Comparison of ENCODE assay signal across 8 cellular contexts in genomic region chr21:33441489-33442477, GRCh38. TPM values are rescaled to one million over a fixed set of nuclear protein-coding genes. Genes with fewer than 3 reads are reported as not detected.
DNase-seq lines count a peak whose midpoint lies in the region; ATAC-seq and TF ChIP-seq lines count a peak whose summit lies in the region.

No MANE protein-coding gene starts in this region.

- H3K4me3 ChIP-seq in AG04450 (ENCODE audit: low read depth, low read length) (no peak overlapping the region), OCI-LY1 (ENCODE audit: low read depth, low read length, poor library complexity, severe bottlenecking) (no peak overlapping the region), tibial artery (no peak overlapping the region)

- H3F3A ChIP-seq in OCI-LY1 (ENCODE audit: insufficient read depth, low read length): no peaks in the 10 kb centered on the region

- H3K27ac ChIP-seq in AG04450 (ENCODE audit: low read depth, low read length): peak overlapping the region; percentile 43
- H3K27ac ChIP-seq in OCI-LY1 (ENCODE audit: low read depth, low read length, poor library complexity, severe bottlenecking): peak overlapping the region; percentile 54
- H3K27ac ChIP-seq in foreskin keratinocyte: peak overlapping the region; percentile 92
- peak overlapping the region; percentile 50 to 63 for H3K27ac ChIP-seq in tibial artery

- H3K27me3 ChIP-seq in AG04450 (ENCODE audit: control insufficient read depth, insufficient read depth, low read length): no peaks in the 10 kb centered on the region
- no peaks in the 10 kb centered on the region for H3K27me3 ChIP-seq in OCI-LY1 (ENCODE audit: insufficient read depth, low read length)
- no peaks in the 10 kb centered on the region for H3K27me3 ChIP-seq in foreskin keratinocyte
- H3K27me3 ChIP-seq in tibial artery: no peaks in the 10 kb centered on the region

- H3K9me3 ChIP-seq in AG04450 (ENCODE audit: control insufficient read depth, insufficient read depth, low read length) (no peaks in the 10 kb centered on the region), OCI-LY1 (ENCODE audit: low read length) (no peaks in the 10 kb centered on the region), tibial artery (no peaks in the 10 kb centered on the region)

- H3K79me2 ChIP-seq in OCI-LY1 (ENCODE audit: insufficient read depth, low read length): no peaks in the 10 kb centered on the region

- H3K9me2 ChIP-seq in OCI-LY1 (ENCODE audit: low read depth, low read length): no peaks in the 10 kb centered on the region

- peaks cover 17% of the 10 kb centered on the region for H3K36me3 ChIP-seq in OCI-LY1 (ENCODE audit: insufficient read depth, low read length)
- H3K36me3 ChIP-seq in tibial artery: peaks cover 25 to 43% (median 33%) of the 10 kb centered on the region in 3 donors

- intact Hi-C loops in tibial artery (cut with DNase I; ENCODE audit: low total_unique reads): loop anchor here (5.0 to 10.0 kb wide), 2 partner anchors 79 to 607 kb away; no protein-coding TSS in a partner anchor

- H2AFZ ChIP-seq in OCI-LY1 (ENCODE audit: low read length): no peak overlapping the region

- peak overlapping the region; percentile 3; the same call in 1 of the 2 replicates for H3K4me2 ChIP-seq in OCI-LY1 (ENCODE audit: low read length)

- CTCF ChIA-PET in AG04450 (lab: Charles Lee): interaction anchor here (7.1 kb wide), 1 partner anchor 244 kb away, joined by 144 read pairs; no protein-coding TSS in a partner anchor

- ATAC-seq in GM18907 (IDR thresholded peaks at IDR 0.05; ENCODE audit: unreplicated experiment): peak; percentile 64
- peak; percentile 64 for ATAC-seq in HG03103 (IDR thresholded peaks at IDR 0.05; ENCODE audit: low read depth, unreplicated experiment)
- ATAC-seq in foreskin keratinocyte: peak; percentile 90

- DNase-seq in AG04450 (ENCODE audit: low read depth, low spot score): peak; percentile 51
- peak; percentile 89 to 94 for DNase-seq in foreskin keratinocyte
- DNase-seq in tibial artery: peak; percentile 47 to 78
- DNase-seq in NCI-H446 treated with DMSO at 0.1 percent for 48 hours (lab: John Stamatoyannopoulos, UW): no peak
- no peak for DNase-seq in activated T-cell treated with anti-CD3 and anti-CD28 coated beads, Interleukin-2, amount 50 U/mL, for 1 hour

- no peaks in the 10 kb centered on the region for H4K20me1 ChIP-seq in OCI-LY1 (ENCODE audit: insufficient read depth, low read length)

- TF ChIP-seq CTCF in AG04450 (IDR thresholded peaks at IDR 0.05; ENCODE audit: low read depth, low read length) (no peak), OCI-LY1 (IDR thresholded peaks at IDR 0.05; ENCODE audit: low read length) (no peak), foreskin keratinocyte (conservative IDR thresholded peaks at IDR 0.05) (no peak), tibial artery (IDR thresholded peaks at IDR 0.05) (no peak)

- H3K9ac ChIP-seq in OCI-LY1 (ENCODE audit: low read length): no peak overlapping the region

- peaks cover 28% of the 10 kb centered on the region for H3K4me1 ChIP-seq in OCI-LY1 (ENCODE audit: insufficient read depth, low read length, severe bottlenecking)
- H3K4me1 ChIP-seq in foreskin keratinocyte: peaks cover 11% of the 10 kb centered on the region
- peaks cover 0 to 20% (median 7%) of the 10 kb centered on the region in 4 donors for H3K4me1 ChIP-seq in tibial artery

- POLR2A ChIA-PET in AG04450 (lab: Yijun Ruan, JAX): no interaction called here

RNA-seq across cellular contexts. Expression of gene TMEM50B, which starts 38.0 kb away (rescaled TPM):
- polyA plus RNA-seq in AG04450 (2011; rRNA removed) (24.4 and 33.8 TPM in 2 replicates), foreskin keratinocyte (19.1 and 22.5 TPM in 2 replicates)
- 4.6 and 11.5 TPM in 2 replicates for polyA minus RNA-seq in AG04450 (2011; rRNA and poly(A)+ RNA removed)
- 22.5 and 26.0 TPM in 2 replicates for total RNA-seq in foreskin keratinocyte

RNA-seq across cellular contexts. Expression of gene IFNGR2, which starts 38.6 kb away (rescaled TPM):
- polyA plus RNA-seq in AG04450 (2011; rRNA removed) (90.8 and 93.4 TPM in 2 replicates), foreskin keratinocyte (82.1 and 87.0 TPM in 2 replicates)
- polyA minus RNA-seq in AG04450 (2011; rRNA and poly(A)+ RNA removed): 94.1 and 122 TPM in 2 replicates
- 90.0 and 93.6 TPM in 2 replicates for total RNA-seq in foreskin keratinocyte

RNA-seq across cellular contexts. Expression of gene DNAJC28, which starts 49.7 kb away (rescaled TPM):
- 1.3 and 1.9 TPM in 2 replicates for polyA plus RNA-seq in AG04450 (2011; rRNA removed)
- 0.69 and 0.78 TPM in 2 replicates for polyA minus RNA-seq in AG04450 (2011; rRNA and poly(A)+ RNA removed)
- total RNA-seq in foreskin keratinocyte: 1.1 and 1.2 TPM in 2 replicates
- 0.53 and 0.65 TPM in 2 replicates for polyA plus RNA-seq in foreskin keratinocyte

Comparison
In these comparisons a context has a peak if more than half of its experiments do, and no peak if none do; other contexts are left out.
1. DNase-seq: peak in AG04450 (single experiment), foreskin keratinocyte (2 of 2) and tibial artery (2 of 2); none in NCI-H446 treated with DMSO at 0.1 percent for 48 hours (single experiment) and activated T-cell treated with anti-CD3 and anti-CD28 coated beads, Interleukin-2, amount 50 U/mL, for 1 hour (single experiment).
2. Peak in every context shown above with its lines, with median percentiles within 50 percentile points of each other: H3K27ac ChIP-seq and ATAC-seq.